ENCODE assay signal across 21 cellular contexts in the genomic region with DNA sequence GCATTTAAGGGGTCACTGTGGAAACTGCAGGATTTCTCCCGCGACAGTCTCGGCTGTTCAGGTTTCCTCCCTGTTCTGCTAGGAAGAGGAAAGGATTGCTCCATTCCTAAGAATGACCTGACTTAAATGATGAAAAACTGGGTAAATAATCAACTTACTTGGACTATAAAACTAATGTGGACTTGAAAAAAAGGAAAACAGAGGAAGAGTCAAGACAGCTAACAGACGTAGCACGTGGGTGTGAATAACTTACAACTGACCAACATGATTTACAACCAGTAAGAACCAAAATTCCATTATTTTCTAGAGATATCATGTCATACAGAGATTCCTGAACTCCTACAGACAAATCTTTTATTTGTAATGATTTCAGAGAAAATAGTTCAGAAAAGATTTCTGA.
DNase-seq lines count a peak whose midpoint lies in the region; ATAC-seq and TF ChIP-seq lines count a peak whose summit lies in the region.
"Had no signal": no experiment of that assay in that cellular context is flagged by ENCODE, and none has a peak within 500 bp of the region (broad histone marks: within the 10 kb centered on the region; RNA-seq: fewer than 3 reads in every experiment).

No MANE protein-coding gene starts in this region.

- H3K27me3 ChIP-seq in adipocyte (replicated peaks; ENCODE audit: control insufficient read depth, insufficient read depth, low read length): no peaks in the 10 kb centered on the region
- no peaks in the 10 kb centered on the region for H3K27me3 ChIP-seq in smooth muscle cell (ENCODE audit: low read depth)

- H3K4me2 ChIP-seq in smooth muscle cell: peak overlapping the region; percentile 62
- H3K4me2 ChIP-seq: PC-9 had no signal

- DNase-seq in adipocyte (ENCODE audit: low read depth) (no peak), fibroblast of mammary gland (ENCODE audit: low read depth) (peak; percentile 56), left kidney (ENCODE audit: low read depth, low spot score) (peak; percentile 41), smooth muscle cell (lab: John Stamatoyannopoulos, UW; ENCODE audit: unreplicated experiment) (no peak), NCI-H2107 treated with DMSO at 0.1 percent for 48 hours (lab: John Stamatoyannopoulos, UW; ENCODE audit: unreplicated experiment) (no peak), NCI-H2029 treated with DMSO at 0.1 percent for 48 hours (lab: John Stamatoyannopoulos, UW) (no peak), activated T-cell treated with anti-CD3 and anti-CD28 coated beads for 4 hours (no peak)
- DNase-seq: CD4-positive, CD25-positive, alpha-beta regulatory T cell; DMS79; GM23248; H9; KG1; NCI-H1092; NCI-H1436; NCI-H187 treated with DMSO at 0.1 percent for 48 hours; NCI-H226; NCI-H510A treated with DMSO at 0.1 percent for 48 hours; NCI-H748 treated with DMSO at 0.1 percent for 48 hours; PC-9; SIG-M5 had no signal

- no peak for TF ChIP-seq CTCF in fibroblast of mammary gland (conservative IDR thresholded peaks at IDR 0.05; ENCODE audit: control insufficient read depth, insufficient read depth, low read depth, low read length)
- no peak for TF ChIP-seq CTCF in smooth muscle cell (IDR thresholded peaks at IDR 0.05; ENCODE audit: borderline replicate concordance, insufficient read depth, poor library complexity, severe bottlenecking)

- H4K20me1 ChIP-seq in smooth muscle cell (ENCODE audit: low read depth): no peaks in the 10 kb centered on the region

- no peaks in the 10 kb centered on the region for H3K9me3 ChIP-seq in adipocyte (ENCODE audit: control insufficient read depth, low read length)
- H3K9me3 ChIP-seq in smooth muscle cell (replicated peaks; ENCODE audit: low read depth): no peaks in the 10 kb centered on the region

- H3K4me3 ChIP-seq in adipocyte (ENCODE audit: low read length): peak overlapping the region; percentile 32
- no peak overlapping the region for H3K4me3 ChIP-seq in fibroblast of mammary gland (ENCODE audit: control insufficient read depth, low read depth, low read length)
- no peak overlapping the region for H3K4me3 ChIP-seq in smooth muscle cell
- H3K4me3 ChIP-seq: GM23248, PC-9 had no signal

- H3K36me3 ChIP-seq in adipocyte (ENCODE audit: control insufficient read depth, insufficient read depth, low read length, severe bottlenecking) (peaks cover 11% of the 10 kb centered on the region), smooth muscle cell (ENCODE audit: low read depth) (peaks cover 6% of the 10 kb centered on the region)

- H3K4me1 ChIP-seq in adipocyte (ENCODE audit: control insufficient read depth, insufficient read depth, low read length) (peaks cover 18% of the 10 kb centered on the region), smooth muscle cell (ENCODE audit: low read depth) (no peaks in the 10 kb centered on the region)

- no peaks in the 10 kb centered on the region for H3F3A ChIP-seq in smooth muscle cell (ENCODE audit: low read depth)

- WGBS in smooth muscle cell (ENCODE audit: low lambda C conversion rate): 50% methylated on average over 5 of the region's 5 CpGs

- no peak overlapping the region for H3K27ac ChIP-seq in smooth muscle cell (ENCODE audit: low read depth)
- H3K27ac ChIP-seq: GM23248, PC-9 had no signal

- H3K79me2 ChIP-seq in smooth muscle cell (ENCODE audit: low read depth): peaks cover 23% of the 10 kb centered on the region

- no peak for ATAC-seq in GM19463 (IDR thresholded peaks at IDR 0.05; ENCODE audit: unreplicated experiment)

- H3K9ac ChIP-seq in adipocyte (ENCODE audit: low read length) (peak overlapping the region; percentile 43), smooth muscle cell (ENCODE audit: low read depth) (no peak overlapping the region)
- H3K9ac ChIP-seq: GM23248 had no signal

- H2AFZ ChIP-seq in smooth muscle cell (ENCODE audit: low read depth): no peak overlapping the region
- H2AFZ ChIP-seq: GM23248, PC-9 had no signal

Comparison
In these comparisons a context has a peak if more than half of its experiments do, and no peak if none do; other contexts are left out.
1. DNase-seq: peak in fibroblast of mammary gland (single experiment) and left kidney (single experiment); none in adipocyte (single experiment), smooth muscle cell (single experiment), NCI-H2107 treated with DMSO at 0.1 percent for 48 hours (single experiment), NCI-H2029 treated with DMSO at 0.1 percent for 48 hours (single experiment) and activated T-cell treated with anti-CD3 and anti-CD28 coated beads for 4 hours (single experiment).